8 cellular contexts compared by ENCODE assay signal in the genomic region with DNA sequence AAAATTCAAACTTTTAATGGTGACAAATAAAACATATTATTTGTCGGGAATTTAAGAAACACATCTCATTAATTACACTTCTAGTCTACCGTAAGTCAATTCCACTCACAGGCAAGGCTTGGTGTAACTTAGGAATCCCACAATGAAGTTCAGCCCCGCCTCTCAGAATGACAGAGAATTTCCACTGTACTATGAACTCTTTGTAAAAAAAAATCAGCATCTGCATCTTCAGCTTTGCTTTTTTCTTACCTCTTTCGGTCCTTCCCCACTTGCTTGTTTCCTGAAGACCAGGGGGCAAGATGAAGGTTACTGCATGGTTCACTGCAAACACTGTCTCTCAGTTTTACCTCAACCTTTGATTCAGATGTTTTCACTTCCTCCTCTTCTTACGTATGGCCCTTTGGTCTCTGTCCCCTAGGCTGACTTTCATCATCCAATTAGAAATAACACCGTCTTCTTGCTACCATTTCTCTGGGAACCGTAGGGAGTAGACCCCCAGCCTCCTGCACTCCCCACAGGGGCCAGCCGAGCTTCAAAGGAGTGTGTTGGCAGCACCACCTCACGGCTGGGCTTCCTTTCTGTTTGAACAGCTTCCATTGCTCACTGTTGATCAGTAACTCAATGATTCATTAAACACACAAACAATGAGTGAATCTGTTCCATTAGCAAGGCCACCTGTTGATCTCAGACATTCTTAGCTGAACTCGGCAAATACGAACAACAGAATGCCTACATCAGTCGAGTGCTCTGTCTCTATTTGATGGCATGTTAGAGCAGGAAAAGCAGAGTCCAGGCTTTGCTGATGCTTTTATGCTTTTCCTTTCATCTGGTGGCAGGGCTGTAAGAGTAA.
A peak's percentile ranks its signal among the peaks of the same experiment; 100 is the strongest.
DNase-seq lines count a peak whose midpoint lies in the region; ATAC-seq and TF ChIP-seq lines count a peak whose summit lies in the region.

No MANE protein-coding gene starts in this region.

- no peak for TF ChIP-seq POLR2A in upper lobe of left lung (IDR thresholded peaks at IDR 0.05)

- no peak overlapping the region for H3K27ac Mint-ChIP-seq in T-helper 2 cell treated with Interferon-gamma antibody and Interleukin-4, amounts not matched to agents 5 μg/mL and 100 μg/mL, for 36 hours
- no peak overlapping the region for H3K27ac Mint-ChIP-seq in HFFc6

- no peaks in the 10 kb centered on the region for H3K9me3 ChIP-seq in muscle layer of duodenum (ENCODE audit: control insufficient read depth in 1 of 2, low read length in 2 of 2)
- H3K9me3 ChIP-seq in upper lobe of left lung: no peaks in the 10 kb centered on the region

- ATAC-seq in GM21447 (IDR thresholded peaks at IDR 0.05; ENCODE audit: unreplicated experiment) (peak; percentile 96), HG03575 (IDR thresholded peaks at IDR 0.05; ENCODE audit: extremely low read depth, insufficient number of reproducible peaks, low FRiP score, unreplicated experiment) (peak; percentile 88), upper lobe of left lung (ENCODE audit: low FRiP score in 2 of 2) (no peak)

- H3K36me3 Mint-ChIP-seq in T-helper 2 cell treated with Interferon-gamma antibody and Interleukin-4, amounts not matched to agents 5 μg/mL and 100 μg/mL, for 36 hours (ENCODE audit: low read depth): no peaks in the 10 kb centered on the region
- H3K36me3 Mint-ChIP-seq in HFFc6 (ENCODE audit: low read depth): no peaks in the 10 kb centered on the region

- TF ChIP-seq CTCF in HFFc6 (IDR thresholded peaks at IDR 0.05): no peak
- no peak for TF ChIP-seq CTCF in upper lobe of left lung (IDR thresholded peaks at IDR 0.05)

- peak overlapping the region; percentile 29 for H3K4me3 Mint-ChIP-seq in T-helper 2 cell treated with Interferon-gamma antibody and Interleukin-4, amounts not matched to agents 5 μg/mL and 100 μg/mL, for 36 hours
- H3K4me3 Mint-ChIP-seq in HFFc6: no peak overlapping the region

- H3K4me3 ChIP-seq in GM08714 (ENCODE audit: low read length): peak overlapping the region; percentile 68; the same call in 1 of the 2 replicates
- H3K4me3 ChIP-seq in muscle layer of duodenum (ENCODE audit: low read depth in 1 of 2, low read length in 2 of 2): peak overlapping the region in 1 of 2 donors; percentile 14
- H3K4me3 ChIP-seq in upper lobe of left lung: no peak overlapping the region

- intact Hi-C loops in posterior vena cava (cut with DNase I): no loop called here

- H3K4me1 ChIP-seq in muscle layer of duodenum (ENCODE audit: control insufficient read depth in 1 of 2, insufficient read depth in 2 of 2, low read length in 2 of 2) (no peaks in the 10 kb centered on the region), upper lobe of left lung (no peaks in the 10 kb centered on the region)

- H3K27me3 Mint-ChIP-seq in T-helper 2 cell treated with Interferon-gamma antibody and Interleukin-4, amounts not matched to agents 5 μg/mL and 100 μg/mL, for 36 hours (ENCODE audit: low read depth): no peaks in the 10 kb centered on the region
- peaks cover 11% of the 10 kb centered on the region for H3K27me3 Mint-ChIP-seq in HFFc6 (ENCODE audit: insufficient read depth)

- WGBS in upper lobe of left lung, 2 donors: 81% methylated on average over 12 of the region's 12 CpGs

- H3K27ac ChIP-seq in muscle layer of duodenum (ENCODE audit: low read length) (peak overlapping the region; percentile 64), upper lobe of left lung (no peak overlapping the region)

- H3K36me3 ChIP-seq in muscle layer of duodenum (ENCODE audit: control insufficient read depth in 1 of 2, insufficient read depth in 2 of 2, low read length in 2 of 2): no peaks in the 10 kb centered on the region
- no peaks in the 10 kb centered on the region for H3K36me3 ChIP-seq in upper lobe of left lung

- H3K4me1 Mint-ChIP-seq in T-helper 2 cell treated with Interferon-gamma antibody and Interleukin-4, amounts not matched to agents 5 μg/mL and 100 μg/mL, for 36 hours (ENCODE audit: low read depth): no peaks in the 10 kb centered on the region
- peaks cover 5% of the 10 kb centered on the region; the same call in 1 of the 2 replicates for H3K4me1 Mint-ChIP-seq in HFFc6 (ENCODE audit: low read depth)

- no peak for TF ChIP-seq EP300 in upper lobe of left lung (IDR thresholded peaks at IDR 0.05)

- no peak for DNase-seq in T-helper 2 cell treated with Interferon-gamma antibody and Interleukin-4, amounts not matched to agents 5 μg/mL and 100 μg/mL, for 36 hours (ENCODE audit: low spot score)
- no peak for DNase-seq in HFFc6
- no peak for DNase-seq in upper lobe of left lung
- no peak for DNase-seq in posterior vena cava (ENCODE audit: low spot score)

- H3K9me3 Mint-ChIP-seq in T-helper 2 cell treated with Interferon-gamma antibody and Interleukin-4, amounts not matched to agents 5 μg/mL and 100 μg/mL, for 36 hours: no peaks in the 10 kb centered on the region
- no peaks in the 10 kb centered on the region; the same call in 1 of the 2 replicates for H3K9me3 Mint-ChIP-seq in HFFc6

- H3K27me3 ChIP-seq in muscle layer of duodenum (ENCODE audit: low read depth, low read length) (no peaks in the 10 kb centered on the region), upper lobe of left lung (no peaks in the 10 kb centered on the region)

Comparison
In these comparisons a context has a peak if more than half of its experiments do, and no peak if none do; other contexts are left out.
1. ATAC-seq: peak in GM21447 (single experiment) and HG03575 (single experiment); none in upper lobe of left lung (0 of 2).